19 cellular contexts compared by ENCODE assay signal in the genomic region with DNA sequence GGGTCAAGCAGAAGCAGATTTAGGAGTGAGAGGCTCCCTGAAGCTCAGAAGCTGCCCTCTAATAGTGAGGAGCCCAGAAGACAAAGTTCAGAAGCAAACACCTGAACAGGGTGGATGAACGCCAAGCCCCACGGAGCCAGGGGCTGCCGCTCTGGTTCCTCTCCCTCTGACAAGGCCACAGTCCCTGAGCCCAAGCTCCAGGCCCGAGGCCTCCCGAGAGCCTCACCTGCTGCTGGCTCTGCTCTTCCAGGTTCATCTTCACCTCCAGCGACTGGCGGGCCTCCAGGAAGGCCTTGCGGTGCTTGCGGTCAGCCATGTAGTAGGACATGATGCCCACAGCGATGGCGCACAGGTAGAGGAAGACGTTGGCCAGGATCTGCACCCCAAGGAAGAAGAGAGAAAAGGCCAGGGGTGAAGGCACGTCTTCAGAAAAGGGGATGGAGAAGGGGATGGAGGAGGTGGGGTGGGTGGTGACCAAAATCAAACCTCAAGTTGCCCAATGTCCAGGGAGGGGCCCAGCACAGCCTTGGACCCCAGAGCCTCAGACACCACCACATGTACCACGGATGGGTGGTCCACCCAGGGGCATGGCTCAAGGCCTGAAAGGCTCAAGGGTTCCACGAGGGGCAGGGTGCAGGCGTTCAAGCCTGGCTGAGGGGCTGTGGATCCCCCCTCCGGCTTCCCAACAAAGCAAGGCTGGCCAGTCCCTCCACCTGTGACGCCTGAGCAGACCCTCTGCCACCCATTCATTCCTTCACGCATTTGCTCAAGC. TPM values are rescaled to one million over a fixed set of nuclear protein-coding genes. Genes with fewer than 3 reads are reported as not detected.
A peak's percentile ranks its signal among the peaks of the same experiment; 100 is the strongest.
DNase-seq lines count a peak whose midpoint lies in the region; ATAC-seq, FAIRE-seq and TF ChIP-seq lines count a peak whose summit lies in the region.
"Had no signal": no experiment of that assay in that cellular context is flagged by ENCODE, and none has a peak within 500 bp of the region (broad histone marks: within the 10 kb centered on the region; RNA-seq: fewer than 3 reads in every experiment).

No MANE protein-coding gene starts in this region.

- WGBS in mammary epithelial cell (ENCODE audit: low coverage, missing lambda C conversion rate) = 97% methylated on average over 16 of the region's 19 CpGs
- 88% methylated on average over 17 of the region's 19 CpGs; no CpG with 5 or more reads in 1 of the 2 experiments for WGBS in H1 (ENCODE audit: extremely low coverage in 1 of 2, insufficient coverage in 1 of 2, insufficient read length in 1 of 2, insufficient replicate concordance in 2 of 2, low coverage in 1 of 2, low lambda C conversion rate in 2 of 2, missing lambda C conversion rate in 1 of 2), 2 experiments
- WGBS in ovary, 3 donors = 83 to 92% (median 87%) methylated on average over 19 of the region's 19 CpGs

- 0 out of 2 replicates have a peak overlapping the region, but pooled peaks have one; percentile 69 for H4K8ac ChIP-seq in H1 (ENCODE audit: extremely low read depth, insufficient read depth, low read length)

- no peak overlapping the region for H3K4me3 Mint-ChIP-seq in MCF 10A (ENCODE audit: unreplicated experiment)
- H3K4me3 Mint-ChIP-seq: activated CD4-positive, alpha-beta T cell treated with anti-CD3 and anti-CD28 coated beads, Interleukin-2, amount 10 ng/mL, durations not matched to agents 7 days and 5 days; activated naive CD8-positive, alpha-beta T cell treated with anti-CD3 and anti-CD28 coated beads, Interleukin-2, amount 50 U/mL, for 24 hours had no signal

- no peaks in the 10 kb centered on the region for H3K23me2 ChIP-seq in H1 (ENCODE audit: low read depth, low read length)

- no peak overlapping the region for H3K4ac ChIP-seq in H1 (replicated peaks; ENCODE audit: insufficient read length, low read depth, low read length)

- in situ Hi-C loops in mammary epithelial cell (cut with MboI; ENCODE audit: low sequenced_read_pairs in 2 of 2) = no loop called here

- no peak overlapping the region for H2BK15ac ChIP-seq in H1 (ENCODE audit: low read length)

- H2AFZ ChIP-seq in mammary epithelial cell (ENCODE audit: low read depth, low read length) (no peak overlapping the region), H1 (ENCODE audit: low read length) (no peak overlapping the region)

- H3K23ac ChIP-seq in H1 (ENCODE audit: insufficient read length) = no peak overlapping the region

- no peak overlapping the region for H2BK120ac ChIP-seq in H1 (replicated peaks; ENCODE audit: low read depth, low read length)

- H3K4me3 ChIP-seq in mammary epithelial cell (replicated peaks in 1 of 3; ENCODE audit: insufficient read depth in 1 of 3, low read depth in 2 of 3, low read length in 3 of 3) (no peak overlapping the region), H1 (ENCODE audit: extremely low read depth in 1 of 4, insufficient read depth in 2 of 4, low read depth in 3 of 4, low read length in 4 of 4) (no peak overlapping the region), ovary (no peak overlapping the region)
- H3K4me3 ChIP-seq: cardiac muscle cell, lung had no signal

- H4K5ac ChIP-seq in H1 (ENCODE audit: insufficient read length, low read depth, low read length) = no peak overlapping the region

- intact Hi-C loops in MCF 10A (cut with micrococcal nuclease) = no loop called here
- intact Hi-C loops in mammary epithelial cell (cut with micrococcal nuclease) = no loop called here
- intact Hi-C loops in ovary (cut with DNase I) = no loop called here

- H3K36me3 ChIP-seq in mammary epithelial cell (ENCODE audit: insufficient read depth, low read length) = no peaks in the 10 kb centered on the region
- H3K36me3 ChIP-seq in H1 (ENCODE audit: control insufficient read depth in 2 of 4, insufficient read depth in 4 of 4, low read length in 3 of 4) = no peaks in the 10 kb centered on the region
- no peaks in the 10 kb centered on the region for H3K36me3 ChIP-seq in ovary
- H3K36me3 ChIP-seq: cardiac muscle cell had no signal

- no peak for DNase-seq in MCF 10A (ENCODE audit: unreplicated experiment)
- no peak for DNase-seq in mammary epithelial cell
- DNase-seq in H1 (ENCODE audit: low read depth in 1 of 2, low spot score in 2 of 2) = no peak
- peak in 1 of 5 donors; percentile 48 for DNase-seq in ovary
- peak; percentile 32 for DNase-seq in ureter (ENCODE audit: low spot score)
- no peak for DNase-seq in NCI-H1694 treated with DMSO at 0.1 percent for 48 hours (lab: John Stamatoyannopoulos, UW)
- DNase-seq in epidermal melanocyte (ENCODE audit: insufficient read length, low spot score) = no peak
- DNase-seq: activated CD4-positive, alpha-beta T cell treated with anti-CD3 and anti-CD28 coated beads, Interleukin-2, amount 10 ng/mL, durations not matched to agents 7 days and 5 days; activated naive CD8-positive, alpha-beta T cell treated with anti-CD3 and anti-CD28 coated beads, Interleukin-2, amount 50 U/mL, for 24 hours; DND-41; effector CD8-positive, alpha-beta T cell; NCI-H1105 treated with DMSO at 0.1 percent for 48 hours; NCI-H526; SHP77; stimulated activated CD4-positive, alpha-beta T cell treated with anti-CD3 and anti-CD28 coated beads, Interleukin-4, amount 100 ng/mL, for 4 hours had no signal

- H3K4me2 ChIP-seq in mammary epithelial cell (ENCODE audit: insufficient read depth, low read depth, low read length) (no peak overlapping the region), H1 (ENCODE audit: insufficient read depth in 1 of 2, low read depth in 2 of 2, low read length in 2 of 2) (no peak overlapping the region)

- no peak for ATAC-seq in GM21360 (IDR thresholded peaks at IDR 0.05; ENCODE audit: unreplicated experiment)
- ATAC-seq: activated naive CD8-positive, alpha-beta T cell treated with anti-CD3 and anti-CD28 coated beads, Interleukin-2, amount 50 U/mL, for 24 hours had no signal

- H2AK5ac ChIP-seq in H1 (ENCODE audit: low read depth, low read length) = no peak overlapping the region

- BruUV-seq in MCF 10A (replicated peaks; lab: Mats Ljungman, UMichigan) (no TSS peak), mammary epithelial cell (replicated peaks; lab: Mats Ljungman, UMichigan) (no TSS peak)

- dilution Hi-C loops in mammary epithelial cell (cut with HindIII; ENCODE audit: low sequenced_read_pairs) = no loop called here

- peak overlapping the region; percentile 87 for H3K27ac Mint-ChIP-seq in MCF 10A (ENCODE audit: low read depth, unreplicated experiment)
- H3K27ac Mint-ChIP-seq: activated CD4-positive, alpha-beta T cell treated with anti-CD3 and anti-CD28 coated beads, Interleukin-2, amount 10 ng/mL, durations not matched to agents 7 days and 5 days; activated naive CD8-positive, alpha-beta T cell treated with anti-CD3 and anti-CD28 coated beads, Interleukin-2, amount 50 U/mL, for 24 hours had no signal

- no peaks in the 10 kb centered on the region; the same call in 1 of the 2 replicates for H3K79me1 ChIP-seq in H1 (ENCODE audit: low read depth, low read length)

- H2BK12ac ChIP-seq in H1 (ENCODE audit: low read depth, low read length) = peak overlapping the region; percentile 33; the same call in 1 of the 2 replicates

- H3K9me3 Mint-ChIP-seq in MCF 10A (ENCODE audit: unreplicated experiment) = no peaks in the 10 kb centered on the region
- H3K9me3 Mint-ChIP-seq: activated CD4-positive, alpha-beta T cell treated with anti-CD3 and anti-CD28 coated beads, Interleukin-2, amount 10 ng/mL, durations not matched to agents 7 days and 5 days; activated naive CD8-positive, alpha-beta T cell treated with anti-CD3 and anti-CD28 coated beads, Interleukin-2, amount 50 U/mL, for 24 hours had no signal

- no peak for TF ChIP-seq CTCF in MCF 10A (IDR thresholded peaks at IDR 0.05; ENCODE audit: unreplicated experiment)
- TF ChIP-seq CTCF in mammary epithelial cell (conservative IDR thresholded peaks at IDR 0.05 in 1 of 2, IDR thresholded peaks at IDR 0.05 in 1 of 2; ENCODE audit: extremely low read depth in 1 of 2, insufficient read depth in 1 of 2, low read depth in 1 of 2, low read length in 2 of 2) = no peak
- no peak for TF ChIP-seq CTCF in H1 (IDR thresholded peaks at IDR 0.05; ENCODE audit: control extremely low read depth in 1 of 3, insufficient read depth in 1 of 3, low read depth in 1 of 3, low read length in 3 of 3)
- no peak for TF ChIP-seq CTCF in ovary (IDR thresholded peaks at IDR 0.05)

- H4K91ac ChIP-seq in H1 (replicated peaks; ENCODE audit: insufficient read length, low read length) = no peak overlapping the region

- no peak overlapping the region for H3K14ac ChIP-seq in H1 (ENCODE audit: insufficient read length)

- H3K27me3 ChIP-seq in mammary epithelial cell (ENCODE audit: insufficient read depth, low read length) (no peaks in the 10 kb centered on the region), H1 (replicated peaks in 1 of 4; ENCODE audit: control insufficient read depth in 3 of 4, extremely low read depth in 1 of 4, insufficient read depth in 3 of 4, low read length in 3 of 4) (no peaks in the 10 kb centered on the region), ovary (no peaks in the 10 kb centered on the region)
- H3K27me3 ChIP-seq: cardiac muscle cell had no signal

- no peak overlapping the region for H2BK20ac ChIP-seq in H1 (ENCODE audit: low read length)

- TF ChIP-seq RAD21 in H1 (IDR thresholded peaks at IDR 0.05 in 1 of 2, conservative IDR thresholded peaks at IDR 0.05 in 1 of 2; ENCODE audit: low read depth in 2 of 2, low read length in 2 of 2) = no peak

- no peak overlapping the region; the same call in 1 of the 2 replicates for H3K18ac ChIP-seq in H1 (ENCODE audit: extremely low read depth, low read length)

- TF ChIP-seq EP300 in H1 (IDR thresholded peaks at IDR 0.05; ENCODE audit: borderline replicate concordance in 1 of 2, low read depth in 2 of 2, low read length in 2 of 2) (no peak), ovary (IDR thresholded peaks at IDR 0.05) (no peak)

- no peak for FAIRE-seq in H1 (lab: Jason Lieb, UNC)

- CTCF ChIA-PET in MCF 10A (lab: Yijun Ruan, JAX) = interaction anchor here (0.6 kb wide), 1 partner anchor 681 kb away, joined by 3 read pairs; no protein-coding TSS in a partner anchor
- CTCF ChIA-PET in mammary epithelial cell (lab: Charles Lee; ENCODE audit: low non-redundant PET) = no interaction called here
- CTCF ChIA-PET in H1 (lab: Charles Lee; ENCODE audit: partially characterized antibody) = interaction anchor here (0.8 to 2.4 kb wide), 3 partner anchors 9 to 82 kb away, joined by 3 to 13 read pairs (median 3); no protein-coding TSS in a partner anchor

- POLR2A ChIA-PET in MCF 10A (lab: Yijun Ruan, JAX) = interaction anchor here (0.6 to 0.7 kb wide), 2 partner anchors 10 to 255 kb away, joined by 4 read pairs; no protein-coding TSS in a partner anchor
- POLR2A ChIA-PET in H1 (lab: Charles Lee; ENCODE audit: partially characterized antibody) = no interaction called here

- H3K4me1 Mint-ChIP-seq in MCF 10A (ENCODE audit: insufficient read depth, unreplicated experiment) = peaks cover 22% of the 10 kb centered on the region
- H3K4me1 Mint-ChIP-seq: activated naive CD8-positive, alpha-beta T cell treated with anti-CD3 and anti-CD28 coated beads, Interleukin-2, amount 50 U/mL, for 24 hours had no signal

- H3K27me3 Mint-ChIP-seq in MCF 10A (ENCODE audit: insufficient read depth, unreplicated experiment) = no peaks in the 10 kb centered on the region
- H3K27me3 Mint-ChIP-seq: activated CD4-positive, alpha-beta T cell treated with anti-CD3 and anti-CD28 coated beads, Interleukin-2, amount 10 ng/mL, durations not matched to agents 7 days and 5 days; activated naive CD8-positive, alpha-beta T cell treated with anti-CD3 and anti-CD28 coated beads, Interleukin-2, amount 50 U/mL, for 24 hours had no signal

- no peaks in the 10 kb centered on the region for H3K9me3 ChIP-seq in mammary epithelial cell (replicated peaks; ENCODE audit: insufficient read depth, low read length)
- no peaks in the 10 kb centered on the region for H3K9me3 ChIP-seq in H1 (ENCODE audit: insufficient read depth in 2 of 2, low read depth in 1 of 2, low read length in 1 of 2)
- H3K9me3 ChIP-seq in ovary = no peaks in the 10 kb centered on the region

- H3K36me3 Mint-ChIP-seq in MCF 10A (ENCODE audit: insufficient read depth, unreplicated experiment) = peaks cover 15% of the 10 kb centered on the region

- no peak overlapping the region for H3K9ac ChIP-seq in mammary epithelial cell (ENCODE audit: insufficient read depth, low read length)
- H3K9ac ChIP-seq in H1 (replicated peaks in 1 of 4; ENCODE audit: extremely low read depth in 1 of 4, low read depth in 3 of 4, low read length in 3 of 4) = no peak overlapping the region

- no peaks in the 10 kb centered on the region for H3K4me1 ChIP-seq in mammary epithelial cell (ENCODE audit: insufficient read depth, low read length)
- H3K4me1 ChIP-seq in H1 (replicated peaks in 1 of 4; ENCODE audit: control insufficient read depth in 3 of 4, insufficient read depth in 4 of 4, low read length in 3 of 4) = peaks cover 0 to 8% (median under 1%) of the 10 kb centered on the region in 4 experiments; a peak in 2 of 7 replicates
- H3K4me1 ChIP-seq in ovary (ENCODE audit: insufficient read depth) = peaks cover 21% of the 10 kb centered on the region

- H3K79me2 ChIP-seq in mammary epithelial cell (ENCODE audit: insufficient read depth, low read length) (no peaks in the 10 kb centered on the region), H1 (ENCODE audit: control insufficient read depth in 1 of 2, insufficient read depth in 2 of 2, low read length in 2 of 2) (no peaks in the 10 kb centered on the region)

- H3K27ac ChIP-seq in mammary epithelial cell (ENCODE audit: insufficient read depth, low read depth, low read length) (no peak overlapping the region), H1 (ENCODE audit: low read depth, low read length) (no peak overlapping the region), ovary (peak overlapping the region; percentile 48 to 78)
- H3K27ac ChIP-seq: 22Rv1, cardiac muscle cell had no signal

- H4K20me1 ChIP-seq in mammary epithelial cell (ENCODE audit: insufficient read depth, low read length) (no peaks in the 10 kb centered on the region), H1 (replicated peaks in 1 of 2; ENCODE audit: control insufficient read depth in 1 of 2, insufficient read depth in 2 of 2, low read length in 2 of 2) (peaks cover 0 to 2% of the 10 kb centered on the region in 2 experiments)

- no peak overlapping the region for H3K56ac ChIP-seq in H1 (replicated peaks; ENCODE audit: insufficient read length, low read depth, low read length)

- peak overlapping the region; percentile 63; the same call in 1 of the 2 replicates for H2BK5ac ChIP-seq in H1 (ENCODE audit: low read depth, low read length)

- TF ChIP-seq POLR2A in H1 (IDR thresholded peaks at IDR 0.05; ENCODE audit: control extremely low read depth in 1 of 2, low read depth in 2 of 2, low read length in 2 of 2) (no peak), ovary (IDR thresholded peaks at IDR 0.05) (no peak)

RNA-seq across cellular contexts. Expression of a gene that starts 47.5 kb away (rescaled TPM):
- total RNA-seq in MCF 10A (2022) (50.3 and 62.9 TPM in 2 replicates), mammary epithelial cell (10 to 100 TPM; 13.3 to 50.5 TPM), ovary (100 to 1,000 TPM in 3 of 7 donors, 10 to 100 TPM in 4; 27.1 to 150 (median 97.4) TPM), ureter (82.5 TPM)
- polyA plus RNA-seq in mammary epithelial cell (63.4 TPM), H1 (2011; rRNA removed) (45.1 and 61.8 TPM in 2 replicates), ovary (100 to 1,000 TPM in 1 of 2 donors, 10 to 100 TPM in 1; 65.1 to 104 TPM)
- 106 TPM for polyA minus RNA-seq in mammary epithelial cell
- total RNA-seq in H1 (2021; fragmentation: NEBNext Ultra II Directional; extraction: Animal tissue kit (Norgen Biotek cat#: 25700)) = 50.5 and 52.9 TPM in 2 replicates
- polyA plus RNA-seq in H1 (2011; cell fraction: cytosol; rRNA removed) = 42.3 TPM
- polyA plus RNA-seq in H1 (2011; cell fraction: nucleus; rRNA removed) = 128 TPM
- polyA plus RNA-seq in H1 (2012, experiment 1 of 2) = 29.0 to 39.1 TPM (median 33.5 TPM) in 4 replicates
- polyA plus RNA-seq in H1 (2012, experiment 2 of 2) = 22.5 TPM
- polyA plus RNA-seq in H1 (2013, experiment 1 of 2) = 38.2 TPM
- 35.0 TPM for polyA plus RNA-seq in H1 (2013, experiment 2 of 2)
- polyA minus RNA-seq in H1 (2011; rRNA and poly(A)+ RNA removed) = 92.2 and 116 TPM in 2 replicates
- polyA minus RNA-seq in H1 (2011; cell fraction: cytosol; rRNA and poly(A)+ RNA removed) = 37.3 TPM
- polyA minus RNA-seq in H1 (2011; cell fraction: nucleus; rRNA and poly(A)+ RNA removed) = 53.5 TPM

Comparison
In these comparisons a context has a peak if more than half of its experiments do, and no peak if none do; other contexts are left out.
1. H3K27ac ChIP-seq: peak in ovary (2 of 2); none in mammary epithelial cell (single experiment) and H1 (single experiment).